Comparison of ENCODE assay signal across 9 cellular contexts in genomic region chr2:216031960-216032689, GRCh38. TPM values are rescaled to one million over a fixed set of nuclear protein-coding genes. Genes with fewer than 3 reads are reported as not detected.
A peak's percentile ranks its signal among the peaks of the same experiment; 100 is the strongest.
DNase-seq lines count a peak whose midpoint lies in the region; ATAC-seq, FAIRE-seq and TF ChIP-seq lines count a peak whose summit lies in the region.
"Had no signal": no experiment of that assay in that cellular context is flagged by ENCODE, and none has a peak within 500 bp of the region (broad histone marks: within the 10 kb centered on the region; RNA-seq: fewer than 3 reads in every experiment).

No MANE protein-coding gene starts in this region.

- no peak for TF ChIP-seq CTCF in bronchial epithelial cell (IDR thresholded peaks at IDR 0.05; ENCODE audit: insufficient read depth, low read length, severe bottlenecking)

- H3K36me3 Mint-ChIP-seq in CD4-positive, CD25-positive, alpha-beta regulatory T cell = peaks cover 26% of the 10 kb centered on the region

- H3K4me3 ChIP-seq in CD4-positive, CD25-positive, alpha-beta regulatory T cell (ENCODE audit: low read depth, low read length) = no peak overlapping the region
- H3K4me3 ChIP-seq in bronchial epithelial cell (ENCODE audit: low read depth, low read length) = no peak overlapping the region

- H3K36me3 ChIP-seq in CD4-positive, CD25-positive, alpha-beta regulatory T cell (ENCODE audit: control insufficient read depth, insufficient read depth, low read length) = peaks cover 22% of the 10 kb centered on the region
- H3K36me3 ChIP-seq in bronchial epithelial cell (ENCODE audit: control insufficient read depth, insufficient read depth, low read length) = no peaks in the 10 kb centered on the region

- no peak for ATAC-seq in CD4-positive, CD25-positive, alpha-beta regulatory T cell (ENCODE audit: low read depth in 2 of 2)
- ATAC-seq in GM19397 (IDR thresholded peaks at IDR 0.05; ENCODE audit: unreplicated experiment) = peak; percentile 46
- peak; percentile 78 for ATAC-seq in HG03196 (IDR thresholded peaks at IDR 0.05; ENCODE audit: unreplicated experiment)
- ATAC-seq in left lobe of liver = no peak

- no peaks in the 10 kb centered on the region for H3K9me3 ChIP-seq in CD4-positive, CD25-positive, alpha-beta regulatory T cell (ENCODE audit: control insufficient read depth in 2 of 2, low read length in 2 of 2)

- H3K27me3 Mint-ChIP-seq in CD4-positive, CD25-positive, alpha-beta regulatory T cell = no peaks in the 10 kb centered on the region

- peak overlapping the region; percentile 9 to 20 (median 12) for H3K27ac Mint-ChIP-seq in CD4-positive, CD25-positive, alpha-beta regulatory T cell

- no peaks in the 10 kb centered on the region for H3K27me3 ChIP-seq in CD4-positive, CD25-positive, alpha-beta regulatory T cell (ENCODE audit: control insufficient read depth, insufficient read depth, low read length)
- H3K27me3 ChIP-seq in bronchial epithelial cell (ENCODE audit: control insufficient read depth, insufficient read depth, low read length) = no peaks in the 10 kb centered on the region

- no peaks in the 10 kb centered on the region for H3K4me1 ChIP-seq in CD4-positive, CD25-positive, alpha-beta regulatory T cell (ENCODE audit: control insufficient read depth, insufficient read depth, low read length, poor library complexity, severe bottlenecking)

- FAIRE-seq in bronchial epithelial cell (lab: Jason Lieb, UNC) = no peak

- H3K9me3 Mint-ChIP-seq in CD4-positive, CD25-positive, alpha-beta regulatory T cell = peaks cover 0 to 2% (median 0%) of the 10 kb centered on the region in 7 donors

- peaks cover 8 to 29% (median 18%) of the 10 kb centered on the region in 4 donors for H3K4me1 Mint-ChIP-seq in CD4-positive, CD25-positive, alpha-beta regulatory T cell

- no peak overlapping the region for H3K4me3 Mint-ChIP-seq in CD4-positive, CD25-positive, alpha-beta regulatory T cell

- H3K27ac ChIP-seq in CD4-positive, CD25-positive, alpha-beta regulatory T cell (ENCODE audit: insufficient read depth, low read length, poor library complexity, severe bottlenecking) = no peak overlapping the region

- peak in 1 of 3 donors; percentile 63 for DNase-seq in CD4-positive, CD25-positive, alpha-beta regulatory T cell
- peak; percentile 80 for DNase-seq in bronchial epithelial cell (ENCODE audit: low read depth)
- DNase-seq in NCI-H1105 treated with DMSO at 0.1 percent for 48 hours (lab: John Stamatoyannopoulos, UW) = no peak
- DNase-seq in NCI-H1436 treated with DMSO at 0.1 percent for 48 hours (lab: John Stamatoyannopoulos, UW) = no peak
- no peak for DNase-seq in left lobe of liver (ENCODE audit: low spot score)
- no peak for DNase-seq in NCI-H2171 treated with DMSO at 0.1 percent for 48 hours (lab: John Stamatoyannopoulos, UW)
- DNase-seq: activated CD8-positive, alpha-beta memory T cell treated with anti-CD3 and anti-CD28 coated beads, Interleukin-2, amount 50 U/mL, for 4 hours had no signal

RNA-seq across cellular contexts. Expression of gene MREG, which starts 18.8 kb away (rescaled TPM):
- total RNA-seq in CD4-positive, CD25-positive, alpha-beta regulatory T cell = 10.8 TPM
- 1 to 10 TPM in 3 of 4 donors, under 1 TPM in 1; 0.75 to 2.6 (median 2.0) TPM for polyA plus RNA-seq in CD4-positive, CD25-positive, alpha-beta regulatory T cell
- total RNA-seq in bronchial epithelial cell (24.7 and 28.8 TPM in 2 replicates), left lobe of liver (6.2 TPM)

RNA-seq across cellular contexts. Expression of gene PECR, which starts 49.5 kb away (rescaled TPM):
- 28.0 TPM for total RNA-seq in CD4-positive, CD25-positive, alpha-beta regulatory T cell
- polyA plus RNA-seq in CD4-positive, CD25-positive, alpha-beta regulatory T cell = 10 to 100 TPM; 43.2 to 73.8 (median 49.0) TPM
- total RNA-seq in bronchial epithelial cell (21.3 and 57.5 TPM in 2 replicates), left lobe of liver (95.5 TPM)

RNA-seq across cellular contexts. Expression of gene TMEM169, which starts 49.6 kb away (rescaled TPM):
- total RNA-seq in CD4-positive, CD25-positive, alpha-beta regulatory T cell = 4.6 TPM
- 10 to 100 TPM in 1 of 4 donors, 1 to 10 TPM in 3; 7.0 to 12.8 (median 8.7) TPM for polyA plus RNA-seq in CD4-positive, CD25-positive, alpha-beta regulatory T cell
- total RNA-seq in bronchial epithelial cell (0.26 and 0.51 TPM in 2 replicates), left lobe of liver (1.5 TPM)

Comparison
In these comparisons a context has a peak if more than half of its experiments do, and no peak if none do; other contexts are left out.
1. ATAC-seq: peak in GM19397 (single experiment) and HG03196 (single experiment); none in CD4-positive, CD25-positive, alpha-beta regulatory T cell (0 of 2) and left lobe of liver (single experiment).